ENCODE assay signal across 8 cellular contexts in genomic region chr15:64856429-64857145, GRCh38. TPM values are rescaled to one million over a fixed set of nuclear protein-coding genes. Genes with fewer than 3 reads are reported as not detected.
DNase-seq lines count a peak whose midpoint lies in the region; ATAC-seq, FAIRE-seq and TF ChIP-seq lines count a peak whose summit lies in the region.

No MANE protein-coding gene starts in this region.

- POLR2A ChIA-PET in AG04450 (lab: Yijun Ruan, JAX) (interaction anchor here (0.5 to 2.9 kb wide), 5 partner anchors 10 to 488 kb away, joined by 3 to 18 read pairs (median 6); partner anchors contain the start of gene PLEKHO2), endothelial cell of umbilical vein (lab: Charles Lee) (no interaction called here)

- H3K27me3 ChIP-seq in AG04450 (ENCODE audit: control insufficient read depth, insufficient read depth, low read length) (no peaks in the 10 kb centered on the region), endothelial cell of umbilical vein (ENCODE audit: control insufficient read depth in 2 of 2, insufficient read depth in 2 of 2, low read length in 2 of 2) (no peaks in the 10 kb centered on the region)

- H3K9me1 ChIP-seq in endothelial cell of umbilical vein (replicated peaks; ENCODE audit: control insufficient read depth, extremely low read depth, insufficient read depth, low read length), result no peaks in the 10 kb centered on the region

- peak; percentile 23 for TF ChIP-seq CTCF in AG04450 (IDR thresholded peaks at IDR 0.05; ENCODE audit: low read depth, low read length)
- no peak for TF ChIP-seq CTCF in endothelial cell of umbilical vein (IDR thresholded peaks at IDR 0.05; ENCODE audit: extremely low read depth in 1 of 2, insufficient read depth in 1 of 2, low read depth in 1 of 2, low read length in 2 of 2)

- peaks cover 9 to 16% of the 10 kb centered on the region in 2 donors for H3K36me3 Mint-ChIP-seq in naive B cell

- H3K9ac ChIP-seq in endothelial cell of umbilical vein (replicated peaks; ENCODE audit: extremely low read depth, insufficient read depth, low read length), result no peak overlapping the region

- peaks cover 6 to 32% of the 10 kb centered on the region in 2 experiments for H3K36me3 ChIP-seq in endothelial cell of umbilical vein (ENCODE audit: control insufficient read depth in 2 of 2, extremely low read depth in 1 of 2, insufficient read depth in 2 of 2, low read length in 2 of 2)

- CTCF ChIA-PET in AG04450 (lab: Charles Lee) (no interaction called here), endothelial cell of umbilical vein (lab: Charles Lee) (interaction anchor here (0.9 to 2.5 kb wide), 5 partner anchors 9 to 49 kb away, joined by 3 to 15 read pairs (median 4); no protein-coding TSS in a partner anchor)

- H4K20me1 ChIP-seq in endothelial cell of umbilical vein (replicated peaks; ENCODE audit: control insufficient read depth, extremely low read depth, insufficient read depth, low read length), result no peaks in the 10 kb centered on the region

- no peak for FAIRE-seq in endothelial cell of umbilical vein (lab: Jason Lieb, UNC)

- H3K79me2 ChIP-seq in endothelial cell of umbilical vein (ENCODE audit: control insufficient read depth, insufficient read depth, low read length), result peaks cover 25% of the 10 kb centered on the region

- dilution Hi-C loops in endothelial cell of umbilical vein (cut with MboI; ENCODE audit: extremely low pct_ligation_motif_present, low sequenced_read_pairs), result no loop called here

- BruUV-seq in endothelial cell of umbilical vein (replicated peaks; lab: Mats Ljungman, UMichigan), result no TSS peak

- no peak overlapping the region for H3K4me2 ChIP-seq in endothelial cell of umbilical vein (ENCODE audit: insufficient read depth, low read length)

- peak overlapping the region; percentile 94 for H3K27ac ChIP-seq in AG04450 (ENCODE audit: low read depth, low read length)
- peak overlapping the region; percentile 38 for H3K27ac ChIP-seq in endothelial cell of umbilical vein (ENCODE audit: insufficient read depth, low read depth, low read length)

- H3K9me3 Mint-ChIP-seq in naive B cell, result no peaks in the 10 kb centered on the region

- no peak for ATAC-seq in naive B cell (ENCODE audit: low read depth in 2 of 2)
- no peak for ATAC-seq in GM21528 (IDR thresholded peaks at IDR 0.05; ENCODE audit: low FRiP score, unreplicated experiment)

- peaks cover 36 to 53% (median 49%) of the 10 kb centered on the region in 3 donors for H3K4me1 Mint-ChIP-seq in naive B cell

- H3K9me3 ChIP-seq in AG04450 (ENCODE audit: control insufficient read depth, insufficient read depth, low read length), result no peaks in the 10 kb centered on the region; the same call in 1 of the 2 replicates
- no peaks in the 10 kb centered on the region for H3K9me3 ChIP-seq in endothelial cell of umbilical vein (replicated peaks; ENCODE audit: control insufficient read depth, insufficient read depth, low read length)

- H3K27me3 Mint-ChIP-seq in naive B cell, result no peaks in the 10 kb centered on the region

- intact Hi-C loops in endothelial cell of umbilical vein (cut with micrococcal nuclease), result loop anchor here (5.0 kb wide), 1 partner anchor 36 kb away; no protein-coding TSS in a partner anchor

- peak overlapping the region in 1 of 8 donors; percentile 64 for H3K4me3 Mint-ChIP-seq in naive B cell

- no peak overlapping the region for H3K4me3 ChIP-seq in AG04450 (ENCODE audit: low read depth, low read length)
- H3K4me3 ChIP-seq in endothelial cell of umbilical vein (replicated peaks in 1 of 3; ENCODE audit: insufficient read depth in 1 of 3, low read depth in 1 of 3, low read length in 3 of 3), result no peak overlapping the region

- DNase-seq in AG04450 (ENCODE audit: low read depth, low spot score) (no peak), NCI-H526 (lab: John Stamatoyannopoulos, UW) (peak; percentile 52 to 78), endothelial cell of umbilical vein (ENCODE audit: low read depth, low spot score) (peak; percentile 57), naive B cell (no peak), NCI-H446 treated with DMSO at 0.1 percent for 48 hours (lab: John Stamatoyannopoulos, UW) (no peak), GM19240 (ENCODE audit: insufficient read length, low spot score) (no peak), NCI-H524 (lab: John Stamatoyannopoulos, UW) (no peak)

- TF ChIP-seq POLR2A in endothelial cell of umbilical vein (IDR thresholded peaks at IDR 0.05; ENCODE audit: low read depth, low read length), result no peak

- peaks cover 29% of the 10 kb centered on the region for H3K4me1 ChIP-seq in endothelial cell of umbilical vein (ENCODE audit: control insufficient read depth, extremely low read depth, insufficient read depth, low read length)

- peak overlapping the region in 5 of 6 donors; percentile 32 to 90 (median 82) for H3K27ac Mint-ChIP-seq in naive B cell

- no peak overlapping the region for H2AFZ ChIP-seq in endothelial cell of umbilical vein (ENCODE audit: low read depth, low read length)

TF ChIP-seq in endothelial cell of umbilical vein, 7 proteins besides CTCF, POLR2A, EP300 and RAD21:
- no peak for TF ChIP-seq GATA2 (IDR thresholded peaks at IDR 0.05; ENCODE audit: insufficient read depth, insufficient read length, low read depth, low read length)
- TF ChIP-seq MYC (IDR thresholded peaks at IDR 0.05; ENCODE audit: low read depth, low read length), result no peak
- TF ChIP-seq FOS (IDR thresholded peaks at IDR 0.05; ENCODE audit: borderline replicate concordance, insufficient read depth, low read length), result no peak
TF ChIP-seq in endothelial cell of umbilical vein: peak in this region for 0.

RNA-seq across cellular contexts. Expression of gene PLEKHO2, which starts 14.9 kb away (rescaled TPM):
- polyA plus RNA-seq in AG04450 (2011; rRNA removed), result 29.5 and 30.3 TPM in 2 replicates
- 37.3 and 44.9 TPM in 2 replicates for polyA minus RNA-seq in AG04450 (2011; rRNA and poly(A)+ RNA removed)
- total RNA-seq in endothelial cell of umbilical vein, result 20.7 and 24.9 TPM in 2 replicates
- polyA plus RNA-seq in endothelial cell of umbilical vein, result 21.9 and 23.9 TPM in 2 replicates
- 17.5 and 20.2 TPM in 2 replicates for polyA plus RNA-seq in endothelial cell of umbilical vein (2011; cell fraction: cytosol; rRNA removed)
- 18.5 and 19.2 TPM in 2 replicates for polyA plus RNA-seq in endothelial cell of umbilical vein (2011; cell fraction: nucleus; rRNA removed)
- 15.5 and 18.0 TPM in 2 replicates for polyA plus RNA-seq in endothelial cell of umbilical vein (2012)
- 22.7 and 24.0 TPM in 2 replicates for polyA minus RNA-seq in endothelial cell of umbilical vein
- 0.82 TPM for polyA minus RNA-seq in endothelial cell of umbilical vein (2011; cell fraction: cytosol; rRNA and poly(A)+ RNA removed)
- polyA minus RNA-seq in endothelial cell of umbilical vein (2011; cell fraction: nucleus; rRNA and poly(A)+ RNA removed), result 9.4 and 10.0 TPM in 2 replicates
- 10 to 100 TPM in 5 of 6 donors, 1 to 10 TPM in 1; 9.7 to 20.7 (median 14.4) TPM for polyA plus RNA-seq in naive B cell (ENCODE audit: low read depth in 6 of 6)

RNA-seq across cellular contexts. Expression of gene PIF1, which starts 31.1 kb away (rescaled TPM):
- 5.6 and 6.2 TPM in 2 replicates for polyA plus RNA-seq in AG04450 (2011; rRNA removed)
- polyA minus RNA-seq in AG04450 (2011; rRNA and poly(A)+ RNA removed), result 6.3 and 6.5 TPM in 2 replicates
- total RNA-seq in endothelial cell of umbilical vein, result 45.4 and 52.7 TPM in 2 replicates
- polyA plus RNA-seq in endothelial cell of umbilical vein, result 18.6 and 23.0 TPM in 2 replicates
- 7.8 and 18.1 TPM in 2 replicates for polyA plus RNA-seq in endothelial cell of umbilical vein (2011; cell fraction: cytosol; rRNA removed)
- 83.1 and 118 TPM in 2 replicates for polyA plus RNA-seq in endothelial cell of umbilical vein (2011; cell fraction: nucleus; rRNA removed)
- polyA plus RNA-seq in endothelial cell of umbilical vein (2012), result 5.3 and 10.0 TPM in 2 replicates
- 14.0 and 14.9 TPM in 2 replicates for polyA minus RNA-seq in endothelial cell of umbilical vein
- polyA minus RNA-seq in endothelial cell of umbilical vein (2011; cell fraction: cytosol; rRNA and poly(A)+ RNA removed), result 12.5 TPM
- 19.1 and 19.6 TPM in 2 replicates for polyA minus RNA-seq in endothelial cell of umbilical vein (2011; cell fraction: nucleus; rRNA and poly(A)+ RNA removed)
- polyA plus RNA-seq in naive B cell (ENCODE audit: low read depth in 6 of 6), result under 1 TPM in 3 of 6 donors, not detected in 3; 0.24 to 0.62 (median 0.45) TPM

RNA-seq across cellular contexts. Expression of gene ANKDD1A, which starts 55.1 kb away (rescaled TPM):
- polyA plus RNA-seq in AG04450 (2011; rRNA removed), result 4.0 and 5.4 TPM in 2 replicates
- 4.3 and 7.9 TPM in 2 replicates for polyA minus RNA-seq in AG04450 (2011; rRNA and poly(A)+ RNA removed)
- total RNA-seq in endothelial cell of umbilical vein, result 2.4 and 2.6 TPM in 2 replicates
- 1.8 and 2.0 TPM in 2 replicates for polyA plus RNA-seq in endothelial cell of umbilical vein
- polyA plus RNA-seq in endothelial cell of umbilical vein (2011; cell fraction: cytosol; rRNA removed), result 1.4 and 1.9 TPM in 2 replicates
- polyA plus RNA-seq in endothelial cell of umbilical vein (2011; cell fraction: nucleus; rRNA removed), result 4.1 and 5.6 TPM in 2 replicates
- polyA plus RNA-seq in endothelial cell of umbilical vein (2012), result 1.9 and 2.4 TPM in 2 replicates
- polyA minus RNA-seq in endothelial cell of umbilical vein, result 3.2 and 3.3 TPM in 2 replicates
- not detected for polyA minus RNA-seq in endothelial cell of umbilical vein (2011; cell fraction: cytosol; rRNA and poly(A)+ RNA removed)
- polyA minus RNA-seq in endothelial cell of umbilical vein (2011; cell fraction: nucleus; rRNA and poly(A)+ RNA removed), result 4.1 and 5.7 TPM in 2 replicates
- 1 to 10 TPM in 3 of 6 donors, under 1 TPM in 2, not detected in 1; 0.14 to 3.3 (median 1.3) TPM for polyA plus RNA-seq in naive B cell (ENCODE audit: low read depth in 6 of 6)

Comparison
In these comparisons a context has a peak if more than half of its experiments do, and no peak if none do; other contexts are left out.
1. DNase-seq: peak in NCI-H526 (2 of 2) and endothelial cell of umbilical vein (single experiment); none in AG04450 (single experiment), naive B cell (single experiment), NCI-H446 treated with DMSO at 0.1 percent for 48 hours (single experiment), GM19240 (single experiment) and NCI-H524 (0 of 2).